Comparison of ENCODE assay signal across 33 cellular contexts in genomic region chr11:111684259-111684658, GRCh38.
"Had no signal": no experiment of that assay in that cellular context is flagged by ENCODE, and none has a peak within 500 bp of the region (broad histone marks: within the 10 kb centered on the region; RNA-seq: fewer than 3 reads in every experiment).

No MANE protein-coding gene starts in this region.

- H3K4me3 Mint-ChIP-seq: activated B cell treated with CpG ODN at 0.5 μM for 24 hours; activated CD4-positive, alpha-beta memory T cell treated with anti-CD3 and anti-CD28 coated beads for 36 hours; activated naive CD4-positive, alpha-beta T cell treated with anti-CD3 and anti-CD28 coated beads, Interleukin-2, amount 50 U/mL, for 24 hours; activated naive CD8-positive, alpha-beta T cell treated with anti-CD3 and anti-CD28 coated beads, Interleukin-2, amount 10 ng/mL, durations not matched to agents 7 days and 5 days; activated T-cell treated with anti-CD3 and anti-CD28 coated beads, Interleukin-2, amount 50 U/mL, for 72 hours; activated T-helper 17 cell treated with anti-CD3 and anti-CD28 coated beads, Interleukin-2, amount 50 U/mL, for 72 hours; brain had no signal

- H3K4me3 ChIP-seq: ascending aorta, SJCRH30, SK-N-MC had no signal

- ATAC-seq: activated T-cell treated with anti-CD3 and anti-CD28 coated beads, Interleukin-2, amount 50 U/mL, for 72 hours; activated T-helper 17 cell treated with anti-CD3 and anti-CD28 coated beads, Interleukin-2, amount 50 U/mL, for 72 hours had no signal

- H3K27me3 ChIP-seq: ascending aorta, SJCRH30 had no signal

- DNase-seq: activated B cell treated with CpG ODN at 0.5 μM for 24 hours; activated CD4-positive, alpha-beta memory T cell treated with anti-CD3 and anti-CD28 coated beads for 36 hours; activated CD4-positive, alpha-beta T cell treated with anti-CD3 and anti-CD28 coated beads for 4 hours; activated CD4-positive, alpha-beta T cell treated with anti-CD3 and anti-CD28 coated beads, Interleukin-2, amount 50 U/mL, for 1 hour; activated CD4-positive, CD25-positive, alpha-beta regulatory T cell treated with anti-CD3 and anti-CD28 coated beads, Interleukin-2, amount 50 U/mL, for 72 hours; activated effector memory CD4-positive, alpha-beta T cell treated with anti-CD3 and anti-CD28 coated beads, Interleukin-2, amount 50 U/mL, for 16 hours; activated naive CD4-positive, alpha-beta T cell; activated naive CD8-positive, alpha-beta T cell treated with anti-CD3 and anti-CD28 coated beads, Interleukin-2, amount 10 ng/mL, durations not matched to agents 7 days and 5 days; activated T-cell treated with anti-CD3 and anti-CD28 coated beads, Interleukin-2, amount 50 U/mL, for 1 hour; activated T-cell treated with anti-CD3 and anti-CD28 coated beads, Interleukin-2, amount 50 U/mL, for 72 hours; amygdala; caudate nucleus; cerebellar nuclear complex; MM.1S; MV-4-11; NCI-H1092; NCI-H1436 treated with DMSO at 0.1 percent for 48 hours; NCI-H1694 treated with DMSO at 0.1 percent for 48 hours; NCI-H2029 treated with DMSO at 0.1 percent for 48 hours; NCI-H2107; NCI-H2171; NCI-H510A; NCI-H526; NCI-H748 treated with DMSO at 0.1 percent for 48 hours; NK-92 treated with Interleukin-12 subunit alpha and Interleukin-12 subunit beta, amount 100 ng/mL, for 24 hours; SHP77; SJCRH30 had no signal

- H3K27ac ChIP-seq: ascending aorta, KMS-11, SJCRH30, SK-N-MC had no signal

- H3K9me3 Mint-ChIP-seq: activated B cell treated with CpG ODN at 0.5 μM for 24 hours; activated CD4-positive, alpha-beta memory T cell treated with anti-CD3 and anti-CD28 coated beads for 36 hours; activated naive CD4-positive, alpha-beta T cell treated with anti-CD3 and anti-CD28 coated beads, Interleukin-2, amount 50 U/mL, for 24 hours; activated naive CD8-positive, alpha-beta T cell treated with anti-CD3 and anti-CD28 coated beads, Interleukin-2, amount 10 ng/mL, durations not matched to agents 7 days and 5 days; activated T-cell treated with anti-CD3 and anti-CD28 coated beads, Interleukin-2, amount 50 U/mL, for 72 hours; activated T-helper 17 cell treated with anti-CD3 and anti-CD28 coated beads, Interleukin-2, amount 50 U/mL, for 72 hours; brain had no signal

- H3K4me1 ChIP-seq: ascending aorta, SJCRH30 had no signal

- H3K9ac ChIP-seq: KMS-11 had no signal

- H3K36me3 ChIP-seq: SJCRH30 had no signal

- H3K4me1 Mint-ChIP-seq: activated B cell treated with CpG ODN at 0.5 μM for 24 hours, brain had no signal

- H3K27me3 Mint-ChIP-seq: activated B cell treated with CpG ODN at 0.5 μM for 24 hours; activated CD4-positive, alpha-beta memory T cell treated with anti-CD3 and anti-CD28 coated beads for 36 hours; activated naive CD4-positive, alpha-beta T cell treated with anti-CD3 and anti-CD28 coated beads, Interleukin-2, amount 50 U/mL, for 24 hours; activated naive CD8-positive, alpha-beta T cell treated with anti-CD3 and anti-CD28 coated beads, Interleukin-2, amount 10 ng/mL, durations not matched to agents 7 days and 5 days; activated T-helper 17 cell treated with anti-CD3 and anti-CD28 coated beads, Interleukin-2, amount 50 U/mL, for 72 hours; brain had no signal

- H3K27ac Mint-ChIP-seq: activated B cell treated with CpG ODN at 0.5 μM for 24 hours; activated CD4-positive, alpha-beta memory T cell treated with anti-CD3 and anti-CD28 coated beads for 36 hours; activated naive CD4-positive, alpha-beta T cell treated with anti-CD3 and anti-CD28 coated beads, Interleukin-2, amount 50 U/mL, for 24 hours; activated naive CD8-positive, alpha-beta T cell treated with anti-CD3 and anti-CD28 coated beads, Interleukin-2, amount 10 ng/mL, durations not matched to agents 7 days and 5 days; activated T-cell treated with anti-CD3 and anti-CD28 coated beads, Interleukin-2, amount 50 U/mL, for 72 hours; activated T-helper 17 cell treated with anti-CD3 and anti-CD28 coated beads, Interleukin-2, amount 50 U/mL, for 72 hours had no signal

- H3K9me3 ChIP-seq: ascending aorta, SJCRH30 had no signal
